13 cellular contexts compared by ENCODE assay signal in the genomic region with DNA sequence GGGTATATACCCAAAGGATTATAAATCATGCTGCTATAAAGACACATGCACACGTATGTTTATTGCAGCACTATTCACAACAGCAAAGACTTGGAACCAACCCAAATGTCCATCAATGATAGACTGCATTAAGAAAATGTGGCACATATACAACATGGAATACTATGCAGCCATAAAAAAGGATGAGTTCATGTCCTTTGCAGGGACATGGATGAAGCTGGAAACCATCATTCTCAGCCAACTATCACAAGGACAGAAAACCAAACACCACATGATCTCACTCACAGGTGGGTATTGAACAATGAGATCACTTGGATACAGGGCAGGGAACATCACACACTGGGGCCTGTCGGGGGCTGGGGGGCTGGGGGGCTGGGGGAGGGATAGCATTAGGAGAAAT. TPM values are rescaled to one million over a fixed set of nuclear protein-coding genes. Genes with fewer than 3 reads are reported as not detected.
"Had no signal": no experiment of that assay in that cellular context is flagged by ENCODE, and none has a peak within 500 bp of the region (broad histone marks: within the 10 kb centered on the region; RNA-seq: fewer than 3 reads in every experiment).

No MANE protein-coding gene starts in this region.

RNA-seq across cellular contexts. Expression of a gene that starts 49.8 kb away (rescaled TPM):
- total RNA-seq: activated naive CD4-positive, alpha-beta T cell treated with anti-CD3 and anti-CD28 coated beads for 36 hours; activated naive CD8-positive, alpha-beta T cell treated with anti-CD3 and anti-CD28 coated beads for 36 hours; activated T-cell treated with anti-CD3 and anti-CD28 coated beads, Interleukin-2, amount 50 U/mL, for 4 hours; activated T-cell treated with anti-CD3 and anti-CD28 coated beads, Interleukin-2, amount 50 U/mL, for 72 hours; activated T-helper 1 cell treated with anti-CD3 and anti-CD28 coated beads, Interleukin-12 subunit alpha, Interleukin-12 subunit beta, Interleukin-2, Interleukin-4 antibody, amounts not matched to agents 30 ng/mL and 10 ng/mL and 1 ng/mL, durations not matched to agents 14 hours and 24 hours and 36 hours; activated T-helper 17 cell treated with anti-CD3 and anti-CD28 coated beads, Interleukin-2, amount 50 U/mL, for 72 hours; activated T-helper 2 cell treated with anti-CD3 and anti-CD28 coated beads, Interferon-gamma antibody, Interleukin-2, Interleukin-4, amounts not matched to agents 10 μg/mL and 5 μg/mL and 100 μg/mL, durations not matched to agents 14 hours and 24 hours and 36 hours; ascending aorta; body of pancreas; cardiac muscle cell; cardiac septum; cerebellum had no signal
- polyA plus RNA-seq: adipose tissue, cardiac muscle cell had no signal
